16 cellular contexts compared by ENCODE assay signal in genomic region chr1:113684153-113684541, GRCh38.
DNase-seq lines count a peak whose midpoint lies in the region; ATAC-seq, FAIRE-seq and TF ChIP-seq lines count a peak whose summit lies in the region.
"Had no signal": no experiment of that assay in that cellular context is flagged by ENCODE, and none has a peak within 500 bp of the region (broad histone marks: within the 10 kb centered on the region; RNA-seq: fewer than 3 reads in every experiment).

No MANE protein-coding gene starts in this region.

- no peaks in the 10 kb centered on the region for H3K36me3 Mint-ChIP-seq in activated T-cell treated with anti-CD3 and anti-CD28 coated beads, Interleukin-2, amount 50 U/mL, for 72 hours (ENCODE audit: insufficient read depth in 2 of 2)
- H3K36me3 Mint-ChIP-seq in activated CD8-positive, alpha-beta T cell treated with anti-CD3 and anti-CD28 coated beads for 36 hours (ENCODE audit: low read depth) = no peaks in the 10 kb centered on the region

- H3K27ac Mint-ChIP-seq in activated T-cell treated with anti-CD3 and anti-CD28 coated beads, Interleukin-2, amount 50 U/mL, for 72 hours = no peak overlapping the region
- no peak overlapping the region for H3K27ac Mint-ChIP-seq in activated CD8-positive, alpha-beta T cell treated with anti-CD3 and anti-CD28 coated beads for 36 hours

- ATAC-seq in right lobe of liver (peak; percentile 33 to 49 (median 39)), HepG2 (no peak)
- no peak for ATAC-seq in activated T-cell treated with anti-CD3 and anti-CD28 coated beads, Interleukin-2, amount 50 U/mL, for 72 hours (replicated peaks in 1 of 2)
- ATAC-seq in activated CD8-positive, alpha-beta T cell treated with anti-CD3 and anti-CD28 coated beads for 36 hours = no peak
- ATAC-seq: PC-3 had no signal

- H3K27me3 Mint-ChIP-seq in activated T-cell treated with anti-CD3 and anti-CD28 coated beads, Interleukin-2, amount 50 U/mL, for 72 hours (ENCODE audit: low read depth) = no peaks in the 10 kb centered on the region
- H3K27me3 Mint-ChIP-seq in activated CD8-positive, alpha-beta T cell treated with anti-CD3 and anti-CD28 coated beads for 36 hours = no peaks in the 10 kb centered on the region

- POLR2A ChIA-PET in HepG2 (lab: Yijun Ruan, JAX) = no interaction called here
- POLR2A ChIA-PET in activated CD8-positive, alpha-beta T cell treated with anti-CD3 and anti-CD28 coated beads for 36 hours (lab: Charles Lee) = no interaction called here

- FAIRE-seq in HepG2 (lab: Jason Lieb, UNC) = no peak
- FAIRE-seq: A204.1, G401.6 had no signal

- no peak overlapping the region for H3K9ac ChIP-seq in HepG2 (ENCODE audit: insufficient read depth, low read depth, low read length)
- no peak overlapping the region for H3K9ac ChIP-seq in muscle layer of colon (ENCODE audit: low read length)

- H3K4me1 ChIP-seq in right lobe of liver (no peaks in the 10 kb centered on the region), HepG2 (ENCODE audit: insufficient read depth, low read length) (no peaks in the 10 kb centered on the region), muscle layer of colon (ENCODE audit: insufficient read depth, low read length) (peaks cover 15% of the 10 kb centered on the region)

- H3K9me3 ChIP-seq in right lobe of liver (no peaks in the 10 kb centered on the region), HepG2 (ENCODE audit: low read length) (no peaks in the 10 kb centered on the region), muscle layer of colon (ENCODE audit: low read length) (no peaks in the 10 kb centered on the region)

- no peak overlapping the region for H3K4me3 Mint-ChIP-seq in activated T-cell treated with anti-CD3 and anti-CD28 coated beads, Interleukin-2, amount 50 U/mL, for 72 hours
- no peak overlapping the region for H3K4me3 Mint-ChIP-seq in activated CD8-positive, alpha-beta T cell treated with anti-CD3 and anti-CD28 coated beads for 36 hours

- TF ChIP-seq POLR2A in right lobe of liver (IDR thresholded peaks at IDR 0.05) = no peak
- TF ChIP-seq POLR2A in HepG2 (IDR thresholded peaks at IDR 0.05; ENCODE audit: insufficient read depth in 1 of 2, low read depth in 2 of 2, low read length in 2 of 2) = no peak

- 57% methylated on average over 6 of the region's 6 CpGs for WGBS in right lobe of liver (ENCODE audit: insufficient coverage, low coverage, low lambda C conversion rate, missing lambda C conversion rate)
- WGBS in HepG2 (ENCODE audit: low lambda C conversion rate) = 95% methylated on average over 6 of the region's 6 CpGs

- H3K4me2 ChIP-seq in HepG2 (ENCODE audit: low read depth, low read length) = no peak overlapping the region

- no peak for TF ChIP-seq CTCF in right lobe of liver (IDR thresholded peaks at IDR 0.05)
- no peak for TF ChIP-seq CTCF in HepG2 (CRISPR knock-in tag; IDR thresholded peaks at IDR 0.05)
- TF ChIP-seq CTCF in fibroblast of pulmonary artery (IDR thresholded peaks at IDR 0.05; ENCODE audit: low read length, missing control alignments) = no peak
- no peak for TF ChIP-seq CTCF in activated CD8-positive, alpha-beta T cell treated with anti-CD3 and anti-CD28 coated beads for 36 hours (IDR thresholded peaks at IDR 0.05)

- CTCF ChIA-PET in HepG2 (lab: Yijun Ruan, JAX; ENCODE audit: low intra/inter-chr PET ratio, low total read pairs) = no interaction called here
- CTCF ChIA-PET in activated CD8-positive, alpha-beta T cell treated with anti-CD3 and anti-CD28 coated beads for 36 hours (lab: Charles Lee) = interaction anchor here (1.1 kb wide), 1 partner anchor 74 kb away, joined by 3 read pairs; no protein-coding TSS in a partner anchor

- TF ChIP-seq EP300 in HepG2 (IDR thresholded peaks at IDR 0.05; ENCODE audit: low read depth in 2 of 2, low read length in 2 of 2) (no peak), HepG2 (CRISPR knock-in tag; IDR thresholded peaks at IDR 0.05; ENCODE audit: borderline replicate concordance) (no peak)

- no peak overlapping the region for H3K27ac ChIP-seq in right lobe of liver
- H3K27ac ChIP-seq in HepG2 (ENCODE audit: extremely low read length, insufficient read depth, low read length) = no peak overlapping the region
- peak overlapping the region; percentile 43 for H3K27ac ChIP-seq in muscle layer of colon (ENCODE audit: low read depth, low read length)
- H3K27ac ChIP-seq: HL-60, VCaP had no signal

- no peaks in the 10 kb centered on the region for H3K9me3 Mint-ChIP-seq in activated T-cell treated with anti-CD3 and anti-CD28 coated beads, Interleukin-2, amount 50 U/mL, for 72 hours
- H3K9me3 Mint-ChIP-seq in activated CD8-positive, alpha-beta T cell treated with anti-CD3 and anti-CD28 coated beads for 36 hours = no peaks in the 10 kb centered on the region

- H2AFZ ChIP-seq in HepG2 (ENCODE audit: low read length) = no peak overlapping the region

- BruUV-seq in HepG2 (replicated peaks; lab: Mats Ljungman, UMichigan) = no TSS peak

- no peaks in the 10 kb centered on the region for H3K79me2 ChIP-seq in HepG2 (ENCODE audit: insufficient read depth, low read length)

- no peaks in the 10 kb centered on the region for H3K27me3 ChIP-seq in right lobe of liver
- H3K27me3 ChIP-seq in HepG2 (ENCODE audit: control insufficient read depth in 1 of 2, insufficient read depth in 2 of 2, low read length in 2 of 2) = no peaks in the 10 kb centered on the region
- H3K27me3 ChIP-seq in muscle layer of colon (ENCODE audit: control insufficient read depth in 1 of 2, insufficient read depth in 2 of 2, low read length in 2 of 2) = no peaks in the 10 kb centered on the region

- no peak for TF ChIP-seq RAD21 in HepG2 (CRISPR knock-in tag; IDR thresholded peaks at IDR 0.05)

- in situ Hi-C loops in HepG2 (cut with HindIII; ENCODE audit: extremely low pct_ligation_motif_present, low pct_unique_long_range_greater_than_20kb) = no loop called here
- in situ Hi-C loops in KBM-7 (cut with MboI; ENCODE audit: low pct_unique_long_range_greater_than_20kb, low sequenced_read_pairs) = loop anchor here (25.0 kb wide), 1 partner anchor 547 kb away; no protein-coding TSS in a partner anchor

- H3K36me3 ChIP-seq in right lobe of liver (peaks cover 0 to 5% (median 2%) of the 10 kb centered on the region in 4 donors), HepG2 (replicated peaks in 1 of 2; ENCODE audit: control insufficient read depth in 1 of 2, insufficient read depth in 2 of 2, low read length in 2 of 2) (peaks cover 2 to 12% of the 10 kb centered on the region in 2 experiments; a peak in 1 of 5 replicates), muscle layer of colon (ENCODE audit: insufficient read depth, low read length) (no peaks in the 10 kb centered on the region)

- no peaks in the 10 kb centered on the region for H4K20me1 ChIP-seq in HepG2 (ENCODE audit: insufficient read depth, low read length)

- peaks cover 4% of the 10 kb centered on the region for H3K4me1 Mint-ChIP-seq in activated T-cell treated with anti-CD3 and anti-CD28 coated beads, Interleukin-2, amount 50 U/mL, for 72 hours (ENCODE audit: low read depth)
- no peaks in the 10 kb centered on the region for H3K4me1 Mint-ChIP-seq in activated CD8-positive, alpha-beta T cell treated with anti-CD3 and anti-CD28 coated beads for 36 hours (ENCODE audit: low read depth)

- peak in 1 of 3 donors; percentile 24 for DNase-seq in right lobe of liver
- DNase-seq in HepG2 (ENCODE audit: low spot score) = no peak
- peak; percentile 54 for DNase-seq in fibroblast of pulmonary artery (ENCODE audit: low read depth)
- no peak for DNase-seq in activated T-cell treated with anti-CD3 and anti-CD28 coated beads, Interleukin-2, amount 50 U/mL, for 72 hours
- DNase-seq in activated CD8-positive, alpha-beta T cell treated with anti-CD3 and anti-CD28 coated beads for 36 hours = no peak
- DNase-seq in glomerular visceral epithelial cell (ENCODE audit: extremely low spot score) = no peak
- no peak for DNase-seq in KBM-7
- DNase-seq: activated gamma-delta T cell, mammary epithelial cell, NCI-H1105 treated with DMSO at 0.1 percent for 48 hours, PC-3 had no signal

- no peak overlapping the region for H3K4me3 ChIP-seq in right lobe of liver
- H3K4me3 ChIP-seq in HepG2 (replicated peaks in 1 of 3; ENCODE audit: insufficient read depth in 1 of 3, low read depth in 2 of 3, low read length in 3 of 3) = no peak overlapping the region
- no peak overlapping the region for H3K4me3 ChIP-seq in fibroblast of pulmonary artery (replicated peaks; ENCODE audit: low read depth, low read length)
- no peak overlapping the region for H3K4me3 ChIP-seq in muscle layer of colon (ENCODE audit: low read depth in 1 of 2, low read length in 2 of 2)

- intact Hi-C loops in right lobe of liver (cut with DNase I) = loop anchor here in 1 of 2 donors (5.0 kb wide), 1 partner anchor 542 kb away; no protein-coding TSS in a partner anchor
- intact Hi-C loops in HepG2 (cut with micrococcal nuclease; ENCODE audit: unreplicated experiment) = no loop called here
- intact Hi-C loops in activated CD8-positive, alpha-beta T cell treated with anti-CD3 and anti-CD28 coated beads for 36 hours (cut with micrococcal nuclease) = no loop called here

TF ChIP-seq in HepG2, 621 proteins besides CTCF, POLR2A, EP300 and RAD21:
- TF ChIP-seq SKIL (CRISPR knock-in tag; IDR thresholded peaks at IDR 0.05; ENCODE audit: borderline replicate concordance) (no peak), ZKSCAN8 (CRISPR knock-in tag; IDR thresholded peaks at IDR 0.05; ENCODE audit: borderline replicate concordance) (no peak), ZNF253 (CRISPR knock-in tag; IDR thresholded peaks at IDR 0.05; ENCODE audit: borderline replicate concordance) (no peak), SPEN (CRISPR knock-in tag; IDR thresholded peaks at IDR 0.05; ENCODE audit: low read depth) (no peak), ZMYM4 (CRISPR knock-in tag; IDR thresholded peaks at IDR 0.05) (no peak), PTBP1 (IDR thresholded peaks at IDR 0.05; ENCODE audit: low read depth, low read length, poor library complexity, severe bottlenecking) (no peak), IKZF1 (IDR thresholded peaks at IDR 0.05) (no peak), SETDB1 (CRISPR knock-in tag; IDR thresholded peaks at IDR 0.05; ENCODE audit: borderline replicate concordance) (no peak)
TF ChIP-seq in HepG2: peak in this region for 0.

Comparison
In these comparisons a context has a peak if more than half of its experiments do, and no peak if none do; other contexts are left out.
1. ATAC-seq: peak in right lobe of liver (4 of 4); none in HepG2 (single experiment), activated T-cell treated with anti-CD3 and anti-CD28 coated beads, Interleukin-2, amount 50 U/mL, for 72 hours (0 of 2) and activated CD8-positive, alpha-beta T cell treated with anti-CD3 and anti-CD28 coated beads for 36 hours (single experiment).